16 cellular contexts compared by ENCODE assay signal in the genomic region with DNA sequence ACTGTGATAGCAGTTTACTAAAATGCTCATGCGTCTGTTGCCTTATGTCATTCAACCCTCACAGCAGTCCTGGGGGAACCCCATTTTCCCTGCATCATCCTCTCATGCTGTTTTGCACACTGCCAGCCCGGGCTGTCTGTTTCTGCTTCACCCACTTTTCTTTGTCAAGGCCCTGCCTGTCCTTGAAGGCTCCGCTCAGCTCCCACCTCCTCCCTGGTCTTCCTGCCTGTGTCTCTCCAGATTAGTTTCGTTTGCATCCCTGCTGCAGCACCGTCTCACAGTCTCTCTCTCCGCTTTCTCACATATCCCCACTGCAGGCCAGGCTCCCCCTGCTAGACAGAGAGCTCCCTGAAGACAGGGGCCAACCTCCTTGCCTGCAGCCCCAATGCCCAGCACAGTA.
"Had no signal": no experiment of that assay in that cellular context is flagged by ENCODE, and none has a peak within 500 bp of the region (broad histone marks: within the 10 kb centered on the region; RNA-seq: fewer than 3 reads in every experiment).

No MANE protein-coding gene starts in this region.

- DNase-seq: activated CD4-positive, alpha-beta T cell treated with anti-CD3 and anti-CD28 coated beads for 36 hours; activated CD4-positive, CD25-positive, alpha-beta regulatory T cell; activated CD8-positive, alpha-beta memory T cell treated with anti-CD3 and anti-CD28 coated beads, Interleukin-2, amount 10 ng/mL, durations not matched to agents 7 days and 5 days; activated CD8-positive, alpha-beta T cell treated with anti-CD3 and anti-CD28 coated beads, Interleukin-2, amount 10 ng/mL, durations not matched to agents 7 days and 5 days; activated naive CD4-positive, alpha-beta T cell; activated T-cell treated with anti-CD3 and anti-CD28 coated beads, Interleukin-2, amount 50 U/mL, for 48 hours; effector CD8-positive, alpha-beta T cell; islet precursor cell; left ventricle myocardium inferior; mesendoderm; natural killer cell; right cardiac atrium; stimulated activated CD4-positive, alpha-beta T cell treated with anti-CD3 and anti-CD28 coated beads, Interleukin-15, amount 100 ng/mL, for 24 hours; stimulated activated CD4-positive, alpha-beta T cell treated with anti-CD3 and anti-CD28 coated beads, Interleukin-2, amount 100 ng/mL, for 24 hours; stimulated activated naive B cell treated with anti-CD40 and anti-IgM and Interleukin-4, amounts not matched to agents 10 μg/mL and 1 μg/mL and 100 μg/mL, for 72 hours had no signal

- H3K9me3 Mint-ChIP-seq: activated naive CD4-positive, alpha-beta T cell treated with anti-CD3 and anti-CD28 coated beads, Interleukin-2, amount 50 U/mL, for 72 hours; natural killer cell; stimulated activated naive B cell treated with anti-CD40 and anti-IgM and Interleukin-4, amounts not matched to agents 10 μg/mL and 1 μg/mL and 100 μg/mL, for 72 hours had no signal

- H3K27me3 Mint-ChIP-seq: activated CD4-positive, alpha-beta T cell treated with anti-CD3 and anti-CD28 coated beads for 36 hours had no signal

- H3K4me3 Mint-ChIP-seq: activated CD4-positive, alpha-beta T cell treated with anti-CD3 and anti-CD28 coated beads for 36 hours; activated CD8-positive, alpha-beta memory T cell treated with anti-CD3 and anti-CD28 coated beads, Interleukin-2, amount 10 ng/mL, durations not matched to agents 7 days and 5 days; activated CD8-positive, alpha-beta T cell treated with anti-CD3 and anti-CD28 coated beads, Interleukin-2, amount 10 ng/mL, durations not matched to agents 7 days and 5 days; natural killer cell; stimulated activated naive B cell treated with anti-CD40 and anti-IgM and Interleukin-4, amounts not matched to agents 10 μg/mL and 1 μg/mL and 100 μg/mL, for 72 hours had no signal

- ATAC-seq: activated CD4-positive, alpha-beta T cell treated with anti-CD3 and anti-CD28 coated beads for 36 hours; activated naive CD4-positive, alpha-beta T cell treated with anti-CD3 and anti-CD28 coated beads, Interleukin-2, amount 50 U/mL, for 72 hours; natural killer cell; right cardiac atrium; stimulated activated naive B cell treated with anti-CD40 and anti-IgM and Interleukin-4, amounts not matched to agents 10 μg/mL and 1 μg/mL and 100 μg/mL, for 72 hours had no signal

- H3K36me3 Mint-ChIP-seq: activated CD8-positive, alpha-beta memory T cell treated with anti-CD3 and anti-CD28 coated beads, Interleukin-2, amount 10 ng/mL, durations not matched to agents 7 days and 5 days; activated naive CD4-positive, alpha-beta T cell treated with anti-CD3 and anti-CD28 coated beads, Interleukin-2, amount 50 U/mL, for 72 hours; natural killer cell; stimulated activated naive B cell treated with anti-CD40 and anti-IgM and Interleukin-4, amounts not matched to agents 10 μg/mL and 1 μg/mL and 100 μg/mL, for 72 hours had no signal

- H3K27ac Mint-ChIP-seq: activated CD4-positive, alpha-beta T cell treated with anti-CD3 and anti-CD28 coated beads for 36 hours; activated CD8-positive, alpha-beta memory T cell treated with anti-CD3 and anti-CD28 coated beads, Interleukin-2, amount 10 ng/mL, durations not matched to agents 7 days and 5 days; activated CD8-positive, alpha-beta T cell treated with anti-CD3 and anti-CD28 coated beads, Interleukin-2, amount 10 ng/mL, durations not matched to agents 7 days and 5 days; natural killer cell; stimulated activated naive B cell treated with anti-CD40 and anti-IgM and Interleukin-4, amounts not matched to agents 10 μg/mL and 1 μg/mL and 100 μg/mL, for 72 hours had no signal
